Comparison of ENCODE assay signal across 25 cellular contexts in genomic region chr5:979100-979817, GRCh38. TPM values are rescaled to one million over a fixed set of nuclear protein-coding genes. Genes with fewer than 3 reads are reported as not detected.
DNase-seq lines count a peak whose midpoint lies in the region; TF ChIP-seq lines count a peak whose summit lies in the region.
"Had no signal": no experiment of that assay in that cellular context is flagged by ENCODE, and none has a peak within 500 bp of the region (broad histone marks: within the 10 kb centered on the region; RNA-seq: fewer than 3 reads in every experiment).

No MANE protein-coding gene starts in this region.

- no peaks in the 10 kb centered on the region; a peak in 1 of 22 replicates for H4K20me1 ChIP-seq in BLaER1 treated with 17β-estradiol and CSF1 and Interleukin-3, amounts not matched to agents 10 nM and 100 nM

- DNase-seq in H7 (peak; percentile 43), glutamatergic neuron (no peak), posterior vena cava (ENCODE audit: low spot score) (peak; percentile 74), OCI-M2 (lab: John Stamatoyannopoulos, UW; ENCODE audit: unreplicated experiment) (no peak), HPDE6-E6E7 (ENCODE audit: extremely low spot score) (no peak), BE2C (no peak), mucosa of gallbladder (ENCODE audit: low spot score) (no peak)
- DNase-seq: activated CD4-positive, alpha-beta T cell treated with anti-CD3 and anti-CD28 coated beads for 4 hours; activated CD8-positive, alpha-beta memory T cell treated with anti-CD3 and anti-CD28 coated beads, Interleukin-2, amount 10 ng/mL, durations not matched to agents 7 days and 5 days; effector CD8-positive, alpha-beta T cell; HFFc6; kidney; naive B cell; NCI-H1048; NCI-H187 treated with DMSO at 0.1 percent for 48 hours; NCI-H2227 treated with DMSO at 0.1 percent for 48 hours; OCI-M1; pancreas; SIG-M5; sigmoid colon; T-cell; uterus had no signal

- H3K4me2 ChIP-seq in BLaER1 treated with 17β-estradiol and CSF1 and Interleukin-3, amounts not matched to agents 10 nM and 100 nM: peak overlapping the region in 9 of 11 experiments; percentile 8 to 72 (median 53); a peak in 15 of 22 replicates

- no peaks in the 10 kb centered on the region for H3K36me3 ChIP-seq in BLaER1 treated with 17β-estradiol and CSF1 and Interleukin-3, amounts not matched to agents 10 nM and 100 nM
- H3K36me3 ChIP-seq in H7 (replicated peaks; ENCODE audit: control insufficient read depth, insufficient read depth, low read length) (no peaks in the 10 kb centered on the region), BE2C (no peaks in the 10 kb centered on the region)
- H3K36me3 ChIP-seq: esophagus muscularis mucosa, pancreas, sigmoid colon, uterus had no signal

- peaks cover 11% of the 10 kb centered on the region for H3K4me1 Mint-ChIP-seq in glutamatergic neuron (ENCODE audit: low read depth, unreplicated experiment)
- H3K4me1 Mint-ChIP-seq: naive B cell had no signal

- H3K27me3 Mint-ChIP-seq in glutamatergic neuron (ENCODE audit: unreplicated experiment): peaks cover 3% of the 10 kb centered on the region
- H3K27me3 Mint-ChIP-seq: activated naive CD8-positive, alpha-beta T cell had no signal

- intact Hi-C loops in posterior vena cava (cut with DNase I): no loop called here

- peaks cover 7% of the 10 kb centered on the region for H3K9me3 Mint-ChIP-seq in glutamatergic neuron (ENCODE audit: unreplicated experiment)
- H3K9me3 Mint-ChIP-seq: HFFc6 had no signal

- H3K4me3 ChIP-seq in BLaER1 treated with 17β-estradiol and CSF1 and Interleukin-3, amounts not matched to agents 10 nM and 100 nM: no peak overlapping the region
- H3K4me3 ChIP-seq in H7 (ENCODE audit: insufficient read depth, low read depth, low read length) (no peak overlapping the region), BE2C (ENCODE audit: low read depth, low read length) (no peak overlapping the region)
- H3K4me3 ChIP-seq: esophagus muscularis mucosa, pancreas, sigmoid colon, uterus had no signal

- H3K9me3 ChIP-seq in BLaER1 treated with 17β-estradiol and CSF1 and Interleukin-3, amounts not matched to agents 10 nM and 100 nM (replicated peaks in 1 of 11): peaks cover 2 to 21% (median 14%) of the 10 kb centered on the region in 11 experiments
- no peaks in the 10 kb centered on the region for H3K9me3 ChIP-seq in BE2C
- H3K9me3 ChIP-seq: esophagus muscularis mucosa, pancreas, sigmoid colon, uterus had no signal

- H3K27ac ChIP-seq in BLaER1 treated with 17β-estradiol and CSF1 and Interleukin-3, amounts not matched to agents 10 nM and 100 nM: no peak overlapping the region

- no peaks in the 10 kb centered on the region for H3K27me3 ChIP-seq in BLaER1 treated with 17β-estradiol and CSF1 and Interleukin-3, amounts not matched to agents 10 nM and 100 nM
- H3K27me3 ChIP-seq in H7 (ENCODE audit: control insufficient read depth, insufficient read depth, low read length) (no peaks in the 10 kb centered on the region), BE2C (no peaks in the 10 kb centered on the region; the same call in 1 of the 2 replicates)
- H3K27me3 ChIP-seq: esophagus muscularis mucosa, pancreas, sigmoid colon, uterus had no signal

- H3K27ac Mint-ChIP-seq in glutamatergic neuron (ENCODE audit: unreplicated experiment): peak overlapping the region; percentile 17
- H3K27ac Mint-ChIP-seq: activated CD8-positive, alpha-beta memory T cell treated with anti-CD3 and anti-CD28 coated beads, Interleukin-2, amount 10 ng/mL, durations not matched to agents 7 days and 5 days; activated naive CD8-positive, alpha-beta T cell; HFFc6; T-cell had no signal

- H3K4me1 ChIP-seq in BLaER1 treated with 17β-estradiol and CSF1 and Interleukin-3, amounts not matched to agents 10 nM and 100 nM: peaks cover 0 to 80% (median 58%) of the 10 kb centered on the region in 10 experiments; a peak in 18 of 20 replicates
- H3K4me1 ChIP-seq in BE2C: peaks cover 8% of the 10 kb centered on the region
- H3K4me1 ChIP-seq: pancreas, uterus had no signal

- peaks cover 9% of the 10 kb centered on the region for H3K36me3 Mint-ChIP-seq in glutamatergic neuron (ENCODE audit: unreplicated experiment)
- H3K36me3 Mint-ChIP-seq: activated naive CD8-positive, alpha-beta T cell; T-cell had no signal

- H3K9ac ChIP-seq in BLaER1 treated with 17β-estradiol and CSF1 and Interleukin-3, amounts not matched to agents 10 nM and 100 nM: no peak overlapping the region

- H3K4me3 Mint-ChIP-seq in glutamatergic neuron (ENCODE audit: unreplicated experiment): no peak overlapping the region
- H3K4me3 Mint-ChIP-seq: activated CD8-positive, alpha-beta memory T cell treated with anti-CD3 and anti-CD28 coated beads, Interleukin-2, amount 10 ng/mL, durations not matched to agents 7 days and 5 days; activated naive CD8-positive, alpha-beta T cell; naive B cell; T-cell had no signal

- no peak for TF ChIP-seq CTCF in glutamatergic neuron (IDR thresholded peaks at IDR 0.05; ENCODE audit: partially characterized antibody, unreplicated experiment)
- TF ChIP-seq CTCF in BE2C (IDR thresholded peaks at IDR 0.05; ENCODE audit: low read depth, low read length): no peak

RNA-seq across cellular contexts. Expression of gene NKD2, which starts 29.3 kb away (rescaled TPM):
- 4.9 and 5.7 TPM in 2 replicates for total RNA-seq in H7 (2014; rRNA removed; shearing (Covaris generic))
- total RNA-seq in glutamatergic neuron (ENCODE audit: unreplicated experiment) (41.7 TPM), posterior vena cava (1 to 10 TPM; 2.7 to 5.0 TPM), mucosa of gallbladder (7.6 TPM)
- polyA plus RNA-seq in BE2C (2012; ENCODE audit: insufficient read depth, insufficient read length, low read depth): 2.1 TPM
- total RNA-seq: HFFc6 had no signal

Comparison
In these comparisons a context has a peak if more than half of its experiments do, and no peak if none do; other contexts are left out.
1. DNase-seq: peak in H7 (single experiment) and posterior vena cava (single experiment); none in glutamatergic neuron (single experiment), OCI-M2 (single experiment), HPDE6-E6E7 (single experiment), BE2C (single experiment) and mucosa of gallbladder (single experiment).